Comparison of ENCODE assay signal across 8 cellular contexts in the genomic region with DNA sequence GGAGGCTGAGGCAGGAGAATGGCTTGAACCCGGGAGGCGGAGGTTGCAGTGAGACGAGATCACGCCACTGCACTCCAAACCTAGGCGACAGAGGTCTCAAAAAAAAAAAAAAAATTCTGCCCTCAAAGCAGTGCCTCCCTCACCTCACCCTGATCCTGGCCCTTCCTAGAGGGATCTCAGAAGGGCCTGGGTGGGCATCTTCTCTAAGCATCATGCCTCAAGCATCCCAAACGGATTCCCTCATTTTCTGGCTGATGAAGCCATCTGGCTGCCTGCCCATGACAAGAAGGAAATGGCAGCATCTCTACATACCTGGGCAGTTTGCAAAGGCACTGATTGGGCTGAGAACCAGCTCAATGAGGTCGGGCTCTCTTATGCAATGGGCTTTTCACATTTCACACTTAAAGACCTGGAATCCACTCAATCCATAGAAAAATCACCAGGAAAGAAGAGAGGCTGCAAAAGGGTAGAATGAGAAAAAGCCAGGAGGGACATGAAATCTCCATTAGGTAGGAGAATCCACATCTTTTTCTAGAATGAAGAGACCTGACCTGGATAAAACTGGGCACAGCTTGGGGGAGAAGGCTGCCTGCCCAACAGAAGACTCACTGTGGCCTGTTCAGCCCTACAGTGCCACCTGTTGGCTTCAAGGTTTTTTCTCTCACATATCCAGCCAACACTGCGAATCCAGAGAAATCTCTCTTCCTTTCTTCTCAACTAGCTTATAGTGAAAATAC. TPM values are rescaled to one million over a fixed set of nuclear protein-coding genes. Genes with fewer than 3 reads are reported as not detected.
DNase-seq lines count a peak whose midpoint lies in the region; ATAC-seq and TF ChIP-seq lines count a peak whose summit lies in the region.

No MANE protein-coding gene starts in this region.

- TF ChIP-seq CTCF in CD14-positive monocyte (IDR thresholded peaks at IDR 0.05) (peak; percentile 38), GM12874 (IDR thresholded peaks at IDR 0.05; ENCODE audit: insufficient read depth, low read depth, low read length) (peak; percentile 43), choroid plexus epithelial cell (conservative IDR thresholded peaks at IDR 0.05; ENCODE audit: low read depth, low read length) (peak; percentile 80), mesothelial cell of epicardium (IDR thresholded peaks at IDR 0.05; ENCODE audit: unreplicated experiment) (peak; percentile 29)

- H3K36me3 Mint-ChIP-seq in CD14-positive monocyte (no peaks in the 10 kb centered on the region), mesothelial cell of epicardium (peaks cover 28% of the 10 kb centered on the region)

- DNase-seq in CD14-positive monocyte (ENCODE audit: low spot score) (no peak), OCI-M1 (lab: John Stamatoyannopoulos, UW) (peak; percentile 76), choroid plexus epithelial cell (ENCODE audit: low read depth) (peak; percentile 72), mesothelial cell of epicardium (ENCODE audit: low spot score in 2 of 2, unreplicated experiment in 2 of 2) (no peak), LoVo (ENCODE audit: low spot score) (no peak)
- DNase-seq in stimulated activated naive CD4-positive, alpha-beta T cell treated with Interleukin-2 at 50 U/mL for 16 hours (lab: John Stamatoyannopoulos, UW): no peak

- intact Hi-C loops in CD14-positive monocyte (cut with micrococcal nuclease): loop anchor here in 1 of 2 donors (5.0 kb wide), 1 partner anchor 105 kb away; no protein-coding TSS in a partner anchor

- H3K27me3 Mint-ChIP-seq in CD14-positive monocyte (ENCODE audit: low read depth in 3 of 3) (peaks cover 0 to 3% (median 0%) of the 10 kb centered on the region in 3 donors), mesothelial cell of epicardium (ENCODE audit: low read depth) (no peaks in the 10 kb centered on the region)

- no peak overlapping the region for H3K27ac Mint-ChIP-seq in CD14-positive monocyte
- no peak overlapping the region for H3K27ac Mint-ChIP-seq in mesothelial cell of epicardium

- ATAC-seq in HG02623 (IDR thresholded peaks at IDR 0.05; ENCODE audit: unreplicated experiment): no peak

- no peak overlapping the region for H3K4me3 ChIP-seq in choroid plexus epithelial cell (ENCODE audit: low read depth, low read length)

- H3K9me3 Mint-ChIP-seq in CD14-positive monocyte (no peaks in the 10 kb centered on the region), mesothelial cell of epicardium (no peaks in the 10 kb centered on the region)

- H3K4me3 Mint-ChIP-seq in CD14-positive monocyte: no peak overlapping the region
- no peak overlapping the region for H3K4me3 Mint-ChIP-seq in mesothelial cell of epicardium

- H3K4me1 Mint-ChIP-seq in CD14-positive monocyte: no peaks in the 10 kb centered on the region
- H3K4me1 Mint-ChIP-seq in mesothelial cell of epicardium: peaks cover 12% of the 10 kb centered on the region

RNA-seq across cellular contexts. Expression of gene PDLIM1, which starts 48.1 kb away (rescaled TPM):
- 1 to 10 TPM; 4.8 to 5.2 TPM for polyA plus RNA-seq in CD14-positive monocyte
- 121 to 131 TPM (median 122 TPM) in 3 replicates for total RNA-seq in mesothelial cell of epicardium

RNA-seq across cellular contexts. Expression of gene ACSM6, which starts 48.7 kb away (rescaled TPM):
- polyA plus RNA-seq in CD14-positive monocyte: not detected
- not detected in 3 replicates for total RNA-seq in mesothelial cell of epicardium

Comparison
In these comparisons a context has a peak if more than half of its experiments do, and no peak if none do; other contexts are left out.
1. DNase-seq: peak in OCI-M1 (single experiment) and choroid plexus epithelial cell (single experiment); none in CD14-positive monocyte (single experiment), mesothelial cell of epicardium (0 of 2), stimulated activated naive CD4-positive, alpha-beta T cell treated with Interleukin-2 at 50 U/mL for 16 hours (single experiment) and LoVo (single experiment).
2. CTCF ChIP-seq: peak in every context shown above with its lines; median percentile 80 in choroid plexus epithelial cell; 43 in GM12874; 38 in CD14-positive monocyte; 29 in mesothelial cell of epicardium.